24 cellular contexts compared by ENCODE assay signal in genomic region chr14:96058606-96059200, GRCh38. TPM values are rescaled to one million over a fixed set of nuclear protein-coding genes. Genes with fewer than 3 reads are reported as not detected.
"Had no signal": no experiment of that assay in that cellular context is flagged by ENCODE, and none has a peak within 500 bp of the region (broad histone marks: within the 10 kb centered on the region; RNA-seq: fewer than 3 reads in every experiment).

No MANE protein-coding gene starts in this region.

- H3K4me1 ChIP-seq: Peyer's patch, SJCRH30 had no signal

- H3K4me2 ChIP-seq: SK-N-SH had no signal

- H3K27ac ChIP-seq: Peyer's patch, RWPE1, SJCRH30, VCaP had no signal

- H3K27me3 ChIP-seq: Peyer's patch, SJCRH30 had no signal

- H3K9me3 Mint-ChIP-seq: activated CD4-positive, alpha-beta T cell treated with anti-CD3 and anti-CD28 coated beads, Interleukin-2, amount 10 ng/mL, durations not matched to agents 7 days and 5 days; activated CD8-positive, alpha-beta T cell treated with anti-CD3 and anti-CD28 coated beads for 36 hours; activated naive CD4-positive, alpha-beta T cell treated with anti-CD3 and anti-CD28 coated beads for 36 hours; activated T-helper 17 cell treated with anti-CD3 and anti-CD28 coated beads, Interleukin-2, amount 50 U/mL, for 72 hours had no signal

- DNase-seq: activated CD4-positive, alpha-beta T cell treated with anti-CD3 and anti-CD28 coated beads, Interleukin-2, amount 10 ng/mL, durations not matched to agents 7 days and 5 days; activated CD4-positive, CD25-positive, alpha-beta regulatory T cell; activated CD8-positive, alpha-beta T cell treated with anti-CD3 and anti-CD28 coated beads for 36 hours; activated gamma-delta T cell; activated naive CD4-positive, alpha-beta T cell treated with anti-CD3 and anti-CD28 coated beads for 36 hours; activated T-cell treated with anti-CD3 and anti-CD28 coated beads for 4 hours; activated T-cell treated with anti-CD3 and anti-CD28 coated beads, Interleukin-2, amount 50 U/mL, for 48 hours; amygdala; Kasumi-1; NCI-H1105 treated with DMSO at 0.1 percent for 48 hours; NCI-H1436 treated with DMSO at 0.1 percent for 48 hours; NCI-H187; NCI-H2081; NCI-H510A treated with DMSO at 0.1 percent for 48 hours; Right ventricle myocardium superior; SJCRH30; SK-N-SH; T-helper 1 cell had no signal

- ATAC-seq: activated CD8-positive, alpha-beta T cell treated with anti-CD3 and anti-CD28 coated beads for 36 hours; activated T-helper 17 cell treated with anti-CD3 and anti-CD28 coated beads, Interleukin-2, amount 50 U/mL, for 72 hours had no signal

- H3K4me1 Mint-ChIP-seq: activated CD4-positive, alpha-beta T cell treated with anti-CD3 and anti-CD28 coated beads, Interleukin-2, amount 10 ng/mL, durations not matched to agents 7 days and 5 days; activated T-helper 17 cell treated with anti-CD3 and anti-CD28 coated beads, Interleukin-2, amount 50 U/mL, for 72 hours had no signal

- H3K27me3 Mint-ChIP-seq: activated CD4-positive, alpha-beta T cell treated with anti-CD3 and anti-CD28 coated beads, Interleukin-2, amount 10 ng/mL, durations not matched to agents 7 days and 5 days; brain had no signal

- H3K9ac ChIP-seq: SK-N-SH had no signal

- H3K36me3 Mint-ChIP-seq: activated naive CD8-positive, alpha-beta T cell had no signal

- H3K9me3 ChIP-seq: Peyer's patch, SJCRH30, SK-N-SH had no signal

- H3K4me3 ChIP-seq: Peyer's patch, SJCRH30 had no signal

- H3K27ac Mint-ChIP-seq: activated CD4-positive, alpha-beta T cell treated with anti-CD3 and anti-CD28 coated beads, Interleukin-2, amount 10 ng/mL, durations not matched to agents 7 days and 5 days; activated CD8-positive, alpha-beta T cell treated with anti-CD3 and anti-CD28 coated beads for 36 hours; activated naive CD4-positive, alpha-beta T cell treated with anti-CD3 and anti-CD28 coated beads for 36 hours; activated naive CD8-positive, alpha-beta T cell; activated T-helper 17 cell treated with anti-CD3 and anti-CD28 coated beads, Interleukin-2, amount 50 U/mL, for 72 hours had no signal

- H3K4me3 Mint-ChIP-seq: activated CD4-positive, alpha-beta T cell treated with anti-CD3 and anti-CD28 coated beads, Interleukin-2, amount 10 ng/mL, durations not matched to agents 7 days and 5 days; activated CD8-positive, alpha-beta T cell treated with anti-CD3 and anti-CD28 coated beads for 36 hours; activated naive CD4-positive, alpha-beta T cell treated with anti-CD3 and anti-CD28 coated beads for 36 hours; activated naive CD8-positive, alpha-beta T cell; activated T-helper 17 cell treated with anti-CD3 and anti-CD28 coated beads, Interleukin-2, amount 50 U/mL, for 72 hours; brain had no signal

- H3K36me3 ChIP-seq: Peyer's patch, SJCRH30 had no signal

RNA-seq across cellular contexts. Expression of gene C14orf132, which starts 19.5 kb away (rescaled TPM):
- total RNA-seq: SJCRH30 had no signal
